ENCODE assay signal across 8 cellular contexts in the genomic region with DNA sequence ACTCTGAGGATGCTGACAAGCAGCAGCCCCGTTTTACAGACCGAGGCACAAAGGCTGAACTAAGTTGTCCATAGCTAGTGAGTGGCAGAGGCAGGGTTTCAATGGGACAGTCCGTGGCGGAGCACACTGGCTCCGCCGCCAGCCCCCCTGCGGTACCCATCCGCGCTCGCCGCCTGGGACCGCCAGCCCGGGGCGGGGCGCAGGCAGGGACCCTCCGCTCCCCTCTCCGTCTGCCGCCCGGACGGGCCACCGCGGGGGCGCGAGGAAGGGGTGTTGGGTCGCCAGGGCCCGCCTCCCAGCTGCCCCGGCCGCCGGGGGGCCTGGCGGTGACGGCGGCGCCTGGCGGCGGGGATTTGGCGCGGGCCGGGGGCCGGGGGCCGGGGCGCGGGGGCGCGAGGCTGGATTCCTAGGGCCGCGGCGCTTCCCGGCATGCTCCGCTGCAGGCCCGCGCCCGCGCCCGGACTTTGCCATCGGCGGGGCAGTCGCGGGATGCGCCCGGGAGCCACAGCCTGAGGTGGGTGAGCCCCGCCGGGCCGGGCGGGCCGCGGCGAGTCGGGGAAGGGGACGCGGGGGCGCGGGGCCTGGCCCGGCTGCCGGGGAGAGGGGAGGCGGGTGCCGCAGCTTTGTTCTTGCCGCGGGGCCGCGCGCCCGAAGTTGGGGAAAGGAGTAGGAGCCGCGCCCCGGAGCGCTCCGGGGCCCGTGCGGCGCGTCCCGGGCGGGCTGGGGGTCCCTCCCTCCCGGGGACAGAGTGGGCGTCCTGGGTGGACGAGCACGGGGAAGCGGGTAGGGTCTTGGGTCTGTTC. TPM values are rescaled to one million over a fixed set of nuclear protein-coding genes. Genes with fewer than 3 reads are reported as not detected.
DNase-seq lines count a peak whose midpoint lies in the region; ATAC-seq and TF ChIP-seq lines count a peak whose summit lies in the region.

TMEM98 (plus strand) TSS at position 430 of the 803 bp plus-strand sequence. CDS start 3,376 bp downstream, outside the sequence.

- H3K4me3 ChIP-seq in body of pancreas (peak within 1 kb of the TSS; percentile 40 to 61), iPS-18c (ENCODE audit: insufficient read depth, low read depth, low read length) (peak within 1 kb of the TSS; percentile 75)

- no peaks in the 10 kb centered on the region for H3K36me3 Mint-ChIP-seq in CD4-positive, alpha-beta T cell (ENCODE audit: low read depth)

- H3K9me3 Mint-ChIP-seq in CD4-positive, alpha-beta T cell, result no peaks in the 10 kb centered on the region

- TF ChIP-seq POLR2A in body of pancreas (IDR thresholded peaks at IDR 0.05), result peak in 1 of 3 donors; percentile 24

- H3K27me3 ChIP-seq in CD4-positive, alpha-beta T cell (ENCODE audit: control insufficient read depth, insufficient read depth, low read length), result peaks cover 39% of the 10 kb centered on the region
- no peaks in the 10 kb centered on the region for H3K27me3 ChIP-seq in body of pancreas

- peaks cover 20% of the 10 kb centered on the region for H3K4me1 ChIP-seq in body of pancreas

- intact Hi-C loops in CD4-positive, alpha-beta T cell (cut with DNase I, micrococcal nuclease), result no loop called here
- intact Hi-C loops in body of pancreas (cut with DNase I), result no loop called here

- POLR2A ChIA-PET in CD4-positive, alpha-beta T cell (lab: Charles Lee), result no interaction called here

- no peak for ATAC-seq in CD4-positive, alpha-beta T cell (ENCODE audit: poor library complexity)
- ATAC-seq in body of pancreas, result peak; percentile 82
- no peak for ATAC-seq in HG02981 (IDR thresholded peaks at IDR 0.05; ENCODE audit: unreplicated experiment)
- ATAC-seq in HG02798 (IDR thresholded peaks at IDR 0.05; ENCODE audit: poor library complexity, unreplicated experiment), result no peak

- CTCF ChIA-PET in CD4-positive, alpha-beta T cell (lab: Charles Lee), result no interaction called here

- WGBS in body of pancreas, 2 donors, result 0% methylated on average over 6 to 63 of the region's 98 CpGs

- H3K4me1 Mint-ChIP-seq in CD4-positive, alpha-beta T cell (ENCODE audit: low read depth), result no peaks in the 10 kb centered on the region

- H3K27me3 Mint-ChIP-seq in CD4-positive, alpha-beta T cell, result peaks cover 44% of the 10 kb centered on the region

- peak within 1 kb of the TSS; percentile 61 for H3K4me3 Mint-ChIP-seq in CD4-positive, alpha-beta T cell

- no peaks in the 10 kb centered on the region for H3K36me3 ChIP-seq in body of pancreas (replicated peaks in 1 of 2; ENCODE audit: insufficient read depth in 1 of 2, low read depth in 2 of 2)

- H3K27ac Mint-ChIP-seq in CD4-positive, alpha-beta T cell, result no peak within 1 kb of the TSS

- no peak within 1 kb of the TSS for H3K27ac ChIP-seq in CD4-positive, alpha-beta T cell (ENCODE audit: low read depth, low read length)
- peak within 1 kb of the TSS; percentile 42 to 71 (median 59) for H3K27ac ChIP-seq in body of pancreas

- no peak for DNase-seq in CD4-positive, alpha-beta T cell
- peak; percentile 50 for DNase-seq in HuH-7 (ENCODE audit: low spot score)
- peak; percentile 37 to 70 (median 58) for DNase-seq in body of pancreas
- DNase-seq in renal cortical epithelial cell (ENCODE audit: low read depth), result no peak
- DNase-seq in GDM1 (lab: John Stamatoyannopoulos, UW), result no peak

- no peaks in the 10 kb centered on the region for H3K9me3 ChIP-seq in CD4-positive, alpha-beta T cell (ENCODE audit: control insufficient read depth, low read length)
- H3K9me3 ChIP-seq in body of pancreas (no peaks in the 10 kb centered on the region), iPS-18c (ENCODE audit: control insufficient read depth, insufficient read depth, low read length) (no peaks in the 10 kb centered on the region)

- no peak for TF ChIP-seq CTCF in CD4-positive, alpha-beta T cell (IDR thresholded peaks at IDR 0.05)
- no peak for TF ChIP-seq CTCF in body of pancreas (IDR thresholded peaks at IDR 0.05)

RNA-seq across cellular contexts. Expression of gene TMEM98, which starts in this region (rescaled TPM):
- not detected for total RNA-seq in CD4-positive, alpha-beta T cell
- total RNA-seq in body of pancreas, result 10 to 100 TPM; 88.2 to 99.2 TPM
- total RNA-seq in renal cortical epithelial cell, result 86.0 and 208 TPM in 2 replicates

Comparison
In these comparisons a context has a peak if more than half of its experiments do, and no peak if none do; other contexts are left out.
1. RNA of gene TMEM98 (total RNA-seq): 86.0 to 208 TPM in renal cortical epithelial cell and 88.2 to 99.2 TPM in body of pancreas; not detected in CD4-positive, alpha-beta T cell; every median in the first group is over 10 times any median in the second.
2. DNase-seq: peak in HuH-7 (single experiment) and body of pancreas (4 of 4); none in CD4-positive, alpha-beta T cell (0 of 10), renal cortical epithelial cell (single experiment) and GDM1 (single experiment).